Comparison of ENCODE assay signal across 9 cellular contexts in the genomic region with DNA sequence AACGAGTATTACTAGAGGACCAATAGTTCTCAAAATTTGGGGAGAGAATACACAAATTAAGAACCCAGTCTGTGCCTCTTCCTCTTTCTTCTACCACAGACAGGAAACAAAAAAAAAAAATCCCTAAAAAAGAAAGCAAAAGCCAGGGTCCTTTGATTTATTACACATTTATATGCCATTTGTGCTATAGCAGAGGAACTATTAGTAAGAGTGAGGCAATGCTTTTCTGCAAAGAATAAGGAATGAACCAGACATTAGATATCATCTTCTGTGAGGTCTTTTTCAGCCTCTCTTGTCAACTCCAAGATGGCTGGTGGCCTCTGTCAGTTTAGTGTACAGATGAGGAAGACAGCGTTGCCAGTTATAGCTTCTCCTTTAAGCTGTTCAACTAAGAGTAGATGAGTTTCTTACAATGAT.
DNase-seq lines count a peak whose midpoint lies in the region; ATAC-seq and TF ChIP-seq lines count a peak whose summit lies in the region.
"Had no signal": no experiment of that assay in that cellular context is flagged by ENCODE, and none has a peak within 500 bp of the region (broad histone marks: within the 10 kb centered on the region; RNA-seq: fewer than 3 reads in every experiment).

No MANE protein-coding gene starts in this region.

- no peaks in the 10 kb centered on the region for H3K9me3 ChIP-seq in upper lobe of right lung

- in situ Hi-C loops in ACHN (cut with HindIII; ENCODE audit: low pct_ligation_motif_present, low pct_unique_long_range_greater_than_20kb, low sequenced_read_pairs) = no loop called here

- H3K4me1 Mint-ChIP-seq in activated B cell treated with CpG ODN at 0.5 μM for 24 hours = peaks cover 32% of the 10 kb centered on the region

- peaks cover 2% of the 10 kb centered on the region for H3K9me3 Mint-ChIP-seq in activated B cell treated with CpG ODN at 0.5 μM for 24 hours

- peak; percentile 52 for ATAC-seq in Right ventricle myocardium superior (ENCODE audit: poor library complexity)
- ATAC-seq in Right ventricle myocardium inferior = no peak
- ATAC-seq in HG03095 (IDR thresholded peaks at IDR 0.05; ENCODE audit: unreplicated experiment) = peak; percentile 64
- ATAC-seq in activated B cell treated with CpG ODN at 0.5 μM for 24 hours (ENCODE audit: low read depth) = peak; percentile 65
- ATAC-seq in upper lobe of right lung = peak; percentile 62

- H3K36me3 Mint-ChIP-seq in activated B cell treated with CpG ODN at 0.5 μM for 24 hours (ENCODE audit: low read depth) = peaks cover 12% of the 10 kb centered on the region

- H3K27me3 ChIP-seq in upper lobe of right lung = no peaks in the 10 kb centered on the region

- POLR2A ChIA-PET in activated B cell treated with CpG ODN at 0.5 μM for 24 hours (lab: Charles Lee) = interaction anchor here (0.7 kb wide), 1 partner anchor 36 kb away, joined by 4 read pairs; no protein-coding TSS in a partner anchor

- no peak overlapping the region for H3K27ac ChIP-seq in upper lobe of right lung

- CTCF ChIA-PET in activated B cell treated with CpG ODN at 0.5 μM for 24 hours (lab: Charles Lee) = no interaction called here

- H3K4me1 ChIP-seq in upper lobe of right lung = no peaks in the 10 kb centered on the region

- no peak overlapping the region for H3K4me3 ChIP-seq in upper lobe of right lung

- intact Hi-C loops in Right ventricle myocardium superior (cut with DNase I) = no loop called here
- intact Hi-C loops in Right ventricle myocardium inferior (cut with DNase I) = no loop called here
- intact Hi-C loops in activated B cell treated with CpG ODN at 0.5 μM for 24 hours (cut with micrococcal nuclease) = loop anchor here (5.0 to 10.0 kb wide), 3 partner anchors 79 to 129 kb away; a partner anchor contains a TSS
- intact Hi-C loops in upper lobe of right lung (cut with DNase I) = no loop called here

- H3K4me3 Mint-ChIP-seq in activated B cell treated with CpG ODN at 0.5 μM for 24 hours = peak overlapping the region; percentile 79

- no peaks in the 10 kb centered on the region for H3K27me3 Mint-ChIP-seq in activated B cell treated with CpG ODN at 0.5 μM for 24 hours

- TF ChIP-seq CTCF in activated B cell treated with CpG ODN at 0.5 μM for 24 hours (IDR thresholded peaks at IDR 0.05) (no peak), upper lobe of right lung (IDR thresholded peaks at IDR 0.05) (no peak)

- no peaks in the 10 kb centered on the region for H3K36me3 ChIP-seq in upper lobe of right lung

- H3K27ac Mint-ChIP-seq in activated B cell treated with CpG ODN at 0.5 μM for 24 hours = peak overlapping the region; percentile 88

- DNase-seq in Right ventricle myocardium superior (no peak), Right ventricle myocardium inferior (ENCODE audit: missing footprints) (no peak), activated B cell treated with CpG ODN at 0.5 μM for 24 hours (no peak), upper lobe of right lung (no peak), DMS 273 (lab: John Stamatoyannopoulos, UW; ENCODE audit: unreplicated experiment) (no peak), DMS79 (lab: John Stamatoyannopoulos, UW) (no peak), ACHN (no peak)
- DNase-seq: IMR-90 had no signal
